ENCODE assay signal across 1 cellular context in genomic region chr10:100705139-100705538, GRCh38.
TF ChIP-seq lines count a peak whose summit lies in the region.

No MANE protein-coding gene starts in this region.

TF ChIP-seq in Ishikawa, 13 proteins besides CTCF, POLR2A, EP300 and RAD21 (continued from another document):
- no peak for TF ChIP-seq REST (IDR thresholded peaks at IDR 0.05; ENCODE audit: low read depth)
- no peak for TF ChIP-seq CEBPB (IDR thresholded peaks at IDR 0.05)
- no peak for TF ChIP-seq TAF1 (IDR thresholded peaks at IDR 0.05; ENCODE audit: low read depth)
- no peak for TF ChIP-seq TCF12 (IDR thresholded peaks at IDR 0.05; ENCODE audit: low read depth)
- no peak for TF ChIP-seq ZBTB7A (IDR thresholded peaks at IDR 0.05; ENCODE audit: low read depth)
- no peak for TF ChIP-seq YY1 (IDR thresholded peaks at IDR 0.05; ENCODE audit: low read depth)
- TF ChIP-seq FOXM1 (IDR thresholded peaks at IDR 0.05; ENCODE audit: borderline replicate concordance, low read depth): no peak
- no peak for TF ChIP-seq USF1 (IDR thresholded peaks at IDR 0.05)
- TF ChIP-seq MAX (IDR thresholded peaks at IDR 0.05): no peak
- TF ChIP-seq TEAD4 (IDR thresholded peaks at IDR 0.05): no peak
- TF ChIP-seq EGR1 (IDR thresholded peaks at IDR 0.05): no peak
- no peak for TF ChIP-seq NFIC (IDR thresholded peaks at IDR 0.05)
